ENCODE assay signal across 1 cellular context in genomic region chr22:20885557-20886323, GRCh38.
TF ChIP-seq lines count a peak whose summit lies in the region.

No MANE protein-coding gene starts in this region.

TF ChIP-seq in HepG2, 621 proteins besides CTCF, POLR2A, EP300 and RAD21 (continued from another document and continues in another):
- TF ChIP-seq FOXP4 (CRISPR knock-in tag; IDR thresholded peaks at IDR 0.05) (peak; percentile 47; the same call in 1 of the 2 replicates), ZBTB43 (CRISPR knock-in tag; conservative IDR thresholded peaks at IDR 0.05) (no peak), ZBTB4 (CRISPR knock-in tag; IDR thresholded peaks at IDR 0.05; ENCODE audit: borderline replicate concordance) (peak; percentile 73; the same call in 1 of the 2 replicates), ZBTB40 (IDR thresholded peaks at IDR 0.05) (no peak), ZBTB40 (CRISPR knock-in tag; IDR thresholded peaks at IDR 0.05) (no peak), GMEB2 (CRISPR knock-in tag; IDR thresholded peaks at IDR 0.05; ENCODE audit: low read depth) (no peak), NFYB (CRISPR knock-in tag; IDR thresholded peaks at IDR 0.05) (no peak), CHD2 (IDR thresholded peaks at IDR 0.05; ENCODE audit: low read depth, low read length) (no peak), PLRG1 (conservative IDR thresholded peaks at IDR 0.05) (no peak), ZNF143 (CRISPR knock-in tag; IDR thresholded peaks at IDR 0.05) (peak; percentile 48; the same call in 1 of the 2 replicates), KLF15 (CRISPR knock-in tag; IDR thresholded peaks at IDR 0.05; ENCODE audit: borderline replicate concordance) (no peak), MBNL3 (CRISPR knock-in tag; conservative IDR thresholded peaks at IDR 0.05) (no peak), ZNF891 (CRISPR knock-in tag; IDR thresholded peaks at IDR 0.05) (no peak), ZNF3 (CRISPR knock-in tag; IDR thresholded peaks at IDR 0.05) (no peak), IKZF5 (CRISPR knock-in tag; IDR thresholded peaks at IDR 0.05) (peak; percentile 93), SMC3 (IDR thresholded peaks at IDR 0.05; ENCODE audit: low read length) (peak; percentile 73), HNF1B (CRISPR knock-in tag; IDR thresholded peaks at IDR 0.05) (peak; percentile 49), ZNF30 (CRISPR knock-in tag; IDR thresholded peaks at IDR 0.05) (no peak), ZBTB33 (CRISPR knock-in tag; IDR thresholded peaks at IDR 0.05) (peak; percentile 78), ZNF747 (CRISPR knock-in tag; IDR thresholded peaks at IDR 0.05; ENCODE audit: borderline replicate concordance) (peak; percentile 74; the same call in 1 of the 2 replicates)
